8 cellular contexts compared by ENCODE assay signal in genomic region chr9:2014696-2015580, GRCh38. TPM values are rescaled to one million over a fixed set of nuclear protein-coding genes. Genes with fewer than 3 reads are reported as not detected.
A peak's percentile ranks its signal among the peaks of the same experiment; 100 is the strongest.
DNase-seq lines count a peak whose midpoint lies in the region; ATAC-seq, FAIRE-seq and TF ChIP-seq lines count a peak whose summit lies in the region.

Gene SMARCA2 (plus strand): TSS chr9:2015347. CDS start chr9:2029023, 13,676 bp downstream.

- H3K27ac ChIP-seq in pancreas (peak within 1 kb of the TSS; percentile 91 to 98 (median 94)), thyroid gland (peak within 1 kb of the TSS; percentile 96 to 99 (median 99))

- no peak for FAIRE-seq in pancreas (lab: Jason Lieb, UNC)

- H3K27me3 ChIP-seq in pancreas (no peaks in the 10 kb centered on the region), thyroid gland (no peaks in the 10 kb centered on the region)

- H3K4me3 ChIP-seq in GM12865 (ENCODE audit: low read depth, low read length) (peak within 1 kb of the TSS; percentile 97), pancreas (peak within 1 kb of the TSS; percentile 73 to 79 (median 76)), thyroid gland (replicated peaks in 1 of 3) (peak within 1 kb of the TSS; percentile 73 to 93 (median 73))

- H3K9me3 ChIP-seq in pancreas (no peaks in the 10 kb centered on the region), thyroid gland (no peaks in the 10 kb centered on the region)

- intact Hi-C loops in Right ventricle myocardium inferior (cut with DNase I): loop anchor here (5.0 to 10.0 kb wide), 4 partner anchors 37 to 830 kb away; partner anchors contain the start of gene PUM3
- intact Hi-C loops in pancreas (cut with DNase I): no loop called here
- intact Hi-C loops in thyroid gland (cut with DNase I): loop anchor here (5.0 kb wide), 1 partner anchor 37 kb away; no protein-coding TSS in a partner anchor

- H3K4me1 ChIP-seq in pancreas: peaks cover 4 to 24% (median 11%) of the 10 kb centered on the region in 3 donors
- H3K4me1 ChIP-seq in thyroid gland: peaks cover 14 to 17% of the 10 kb centered on the region in 2 donors

- WGBS in pancreas, 2 donors: 0% methylated on average over 71 of the region's 71 CpGs
- 0% methylated on average over 58 to 60 of the region's 71 CpGs for WGBS in thyroid gland, 2 donors

- TF ChIP-seq CTCF in GM12865 (IDR thresholded peaks at IDR 0.05; ENCODE audit: insufficient read depth, low read depth, low read length, missing control alignments) (no peak), pancreas (IDR thresholded peaks at IDR 0.05) (no peak), thyroid gland (IDR thresholded peaks at IDR 0.05) (peak in 2 of 6 experiments; percentile 5 to 17)

- peak; percentile 74 for ATAC-seq in HG02678 (IDR thresholded peaks at IDR 0.05; ENCODE audit: unreplicated experiment)
- peak; percentile 90 for ATAC-seq in Right ventricle myocardium inferior
- peak; percentile 78 to 87 (median 82) for ATAC-seq in pancreas

- DNase-seq in GM12865 (ENCODE audit: low read depth) (peak; percentile 98), NCI-H1105 treated with DMSO at 0.1 percent for 48 hours (lab: John Stamatoyannopoulos, UW) (peak; percentile 94), SW 1271 (lab: John Stamatoyannopoulos, UW) (peak; percentile 50 to 62), Right ventricle myocardium inferior (ENCODE audit: missing footprints) (peak; percentile 100), pancreas (peak; percentile 96 to 99 (median 96)), thyroid gland (peak; percentile 99)
- DNase-seq in activated naive CD8-positive, alpha-beta T cell treated with anti-CD3 and anti-CD28 coated beads, Interleukin-2, amount 50 U/mL, for 16 hours (ENCODE audit: low read depth, low spot score): peak; percentile 96

- H3K36me3 ChIP-seq in pancreas (no peaks in the 10 kb centered on the region), thyroid gland (no peaks in the 10 kb centered on the region)

- TF ChIP-seq POLR2A in thyroid gland (IDR thresholded peaks at IDR 0.05): peak; percentile 76 to 98

RNA-seq across cellular contexts. Expression of gene SMARCA2, which starts in this region (rescaled TPM):
- total RNA-seq in Right ventricle myocardium inferior (98.4 TPM), pancreas (10 to 100 TPM; 55.3 to 91.4 (median 70.3) TPM), thyroid gland (100 to 1,000 TPM; 148 to 217 (median 196) TPM)
- 10 to 100 TPM; 21.7 to 55.2 TPM for polyA plus RNA-seq in pancreas

Comparison
In these comparisons a context has a peak if more than half of its experiments do, and no peak if none do; other contexts are left out.
1. Peak in every context shown above with its lines: DNase-seq, ATAC-seq, H3K4me3 ChIP-seq and H3K27ac ChIP-seq.
2. intact Hi-C loops: an anchor here in Right ventricle myocardium inferior (5.0 to 10.0 kb wide) and thyroid gland (5.0 kb wide); none called in pancreas.